Comparison of ENCODE assay signal across 25 cellular contexts in genomic region chr12:102551186-102551585, GRCh38.
"Had no signal": no experiment of that assay in that cellular context is flagged by ENCODE, and none has a peak within 500 bp of the region (broad histone marks: within the 10 kb centered on the region; RNA-seq: fewer than 3 reads in every experiment).

No MANE protein-coding gene starts in this region.

- H3K4me3 ChIP-seq: coronary artery, esophagus squamous epithelium, right lobe of liver, smooth muscle cell, suprapubic skin, transverse colon, vagina had no signal

- H3K9me3 Mint-ChIP-seq: effector memory CD8-positive, alpha-beta T cell; stimulated activated naive CD8-positive, alpha-beta T cell treated with anti-CD3 and anti-CD28 coated beads, Interleukin-15, amount 100 ng/mL, for 72 hours had no signal

- H3K27ac Mint-ChIP-seq: effector memory CD8-positive, alpha-beta T cell; immature natural killer cell; natural killer cell; progenitor cell of endocrine pancreas; stimulated activated naive CD8-positive, alpha-beta T cell treated with anti-CD3 and anti-CD28 coated beads, Interleukin-15, amount 100 ng/mL, for 72 hours had no signal

- H3K27ac ChIP-seq: coronary artery, esophagus squamous epithelium, parathyroid adenoma, right lobe of liver, suprapubic skin, transverse colon, vagina had no signal

- H3K36me3 ChIP-seq: esophagus squamous epithelium, right lobe of liver, suprapubic skin, transverse colon, vagina had no signal

- H3K36me3 Mint-ChIP-seq: immature natural killer cell, natural killer cell had no signal

- H3K79me2 ChIP-seq: parathyroid adenoma had no signal

- H3K4me1 ChIP-seq: esophagus squamous epithelium, parathyroid adenoma, right lobe of liver, suprapubic skin, transverse colon had no signal

- H3K9me3 ChIP-seq: esophagus squamous epithelium, right lobe of liver, suprapubic skin, transverse colon, vagina had no signal

- H3K27me3 ChIP-seq: esophagus squamous epithelium, right lobe of liver, suprapubic skin, transverse colon, vagina had no signal

- H2AFZ ChIP-seq: parathyroid adenoma had no signal

- ATAC-seq: effector memory CD8-positive, alpha-beta T cell; left lobe of liver; natural killer cell; right lobe of liver; stimulated activated naive CD8-positive, alpha-beta T cell treated with anti-CD3 and anti-CD28 coated beads, Interleukin-15, amount 100 ng/mL, for 72 hours had no signal

- H3K9ac ChIP-seq: parathyroid adenoma had no signal

- H3K4me2 ChIP-seq: smooth muscle cell had no signal

- DNase-seq: effector memory CD8-positive, alpha-beta T cell; erythroblast; esophagus squamous epithelium; foreskin melanocyte; hypothalamus; immature natural killer cell; kidney; mesenchymal stem cell; natural killer cell; occipital lobe; right lobe of liver; stimulated activated CD4-positive, alpha-beta T cell treated with anti-CD3 and anti-CD28 coated beads, Interleukin-12 subunit alpha, Interleukin-12 subunit beta, amount 100 ng/mL, for 4 hours; stimulated activated CD4-positive, alpha-beta T cell treated with anti-CD3 and anti-CD28 coated beads, Interleukin-1b, Interleukin-23, amount 100 ng/mL, for 48 hours; stimulated activated CD4-positive, alpha-beta T cell treated with anti-CD3 and anti-CD28 coated beads, Interleukin-4, amount 100 ng/mL, for 1 hour; stimulated activated CD8-positive, alpha-beta memory T cell treated with anti-CD3 and anti-CD28 coated beads, Interleukin-4, amount 100 ng/mL, for 48 hours; stimulated activated naive CD4-positive, alpha-beta T cell; stimulated activated naive CD8-positive, alpha-beta T cell treated with anti-CD3 and anti-CD28 coated beads, Interleukin-15, amount 100 ng/mL, for 72 hours; transverse colon had no signal
